25 cellular contexts compared by ENCODE assay signal in genomic region chr16:63458842-63459241, GRCh38.
DNase-seq lines count a peak whose midpoint lies in the region; ATAC-seq, FAIRE-seq and TF ChIP-seq lines count a peak whose summit lies in the region.
"Had no signal": no experiment of that assay in that cellular context is flagged by ENCODE, and none has a peak within 500 bp of the region (broad histone marks: within the 10 kb centered on the region; RNA-seq: fewer than 3 reads in every experiment).

No MANE protein-coding gene starts in this region.

- H3K27ac Mint-ChIP-seq in activated naive CD4-positive, alpha-beta T cell treated with anti-CD3 and anti-CD28 coated beads for 36 hours, result no peak overlapping the region
- H3K27ac Mint-ChIP-seq: CD4-positive, alpha-beta T cell; HFFc6; T-helper 17 cell had no signal

- no peak overlapping the region for H3K4me3 ChIP-seq in SK-N-SH (ENCODE audit: low read depth in 2 of 2, low read length in 1 of 2)
- no peak overlapping the region for H3K4me3 ChIP-seq in smooth muscle cell
- H3K4me3 ChIP-seq: A549; BLaER1 treated with 17β-estradiol and CSF1 and Interleukin-3, amounts not matched to agents 10 nM and 100 nM; HAP-1; MG63 had no signal

- no peak for TF ChIP-seq RAD21 in SK-N-SH (IDR thresholded peaks at IDR 0.05; ENCODE audit: low read length)

- H4K20me1 ChIP-seq in SK-N-SH (ENCODE audit: insufficient read depth) (no peaks in the 10 kb centered on the region), smooth muscle cell (ENCODE audit: low read depth) (no peaks in the 10 kb centered on the region)
- H4K20me1 ChIP-seq: BLaER1 treated with 17β-estradiol and CSF1 and Interleukin-3, amounts not matched to agents 10 nM and 100 nM had no signal

- TF ChIP-seq CTCF in SK-N-SH (IDR thresholded peaks at IDR 0.05) (no peak), smooth muscle cell (IDR thresholded peaks at IDR 0.05; ENCODE audit: borderline replicate concordance, insufficient read depth, poor library complexity, severe bottlenecking) (no peak)

- H3K4me1 Mint-ChIP-seq in activated naive CD4-positive, alpha-beta T cell treated with anti-CD3 and anti-CD28 coated beads for 36 hours (ENCODE audit: low read depth), result no peaks in the 10 kb centered on the region
- H3K4me1 Mint-ChIP-seq: T-helper 17 cell had no signal

- H3K9me3 ChIP-seq in SK-N-SH (no peaks in the 10 kb centered on the region), smooth muscle cell (replicated peaks; ENCODE audit: low read depth) (no peaks in the 10 kb centered on the region)
- H3K9me3 ChIP-seq: A549; BLaER1 treated with 17β-estradiol and CSF1 and Interleukin-3, amounts not matched to agents 10 nM and 100 nM; HAP-1; MG63 had no signal

- no peak for ATAC-seq in SK-N-SH treated with all-trans-retinoic acid at 6 μM for 48 hours
- ATAC-seq: A549, PC-3, T-helper 17 cell had no signal

- H3K27ac ChIP-seq in SK-N-SH (ENCODE audit: low read depth in 2 of 2, low read length in 1 of 2), result no peak overlapping the region
- no peak overlapping the region for H3K27ac ChIP-seq in smooth muscle cell (ENCODE audit: low read depth)
- H3K27ac ChIP-seq: A549; BLaER1 treated with 17β-estradiol and CSF1 and Interleukin-3, amounts not matched to agents 10 nM and 100 nM had no signal

- no peak overlapping the region for H2AFZ ChIP-seq in SK-N-SH (ENCODE audit: low read depth)
- no peak overlapping the region for H2AFZ ChIP-seq in smooth muscle cell (ENCODE audit: low read depth)

- no peaks in the 10 kb centered on the region for H3K36me3 Mint-ChIP-seq in activated naive CD4-positive, alpha-beta T cell treated with anti-CD3 and anti-CD28 coated beads for 36 hours (ENCODE audit: low read depth)

- no peak overlapping the region for H3K4me3 Mint-ChIP-seq in activated naive CD4-positive, alpha-beta T cell treated with anti-CD3 and anti-CD28 coated beads for 36 hours
- H3K4me3 Mint-ChIP-seq: CD4-positive, alpha-beta T cell; HFFc6; T-helper 17 cell had no signal

- H3K4me1 ChIP-seq in SK-N-SH (ENCODE audit: control insufficient read depth in 1 of 2, insufficient read depth in 2 of 2, low read depth in 1 of 2, low read length in 1 of 2) (no peaks in the 10 kb centered on the region), smooth muscle cell (ENCODE audit: low read depth) (peaks cover 4% of the 10 kb centered on the region)
- H3K4me1 ChIP-seq: A549; BLaER1 treated with 17β-estradiol and CSF1 and Interleukin-3, amounts not matched to agents 10 nM and 100 nM; HAP-1 had no signal

- no peaks in the 10 kb centered on the region for H3K79me2 ChIP-seq in SK-N-SH (ENCODE audit: insufficient read depth)
- H3K79me2 ChIP-seq in smooth muscle cell (ENCODE audit: low read depth), result no peaks in the 10 kb centered on the region

- peaks cover 18% of the 10 kb centered on the region for H3K9me3 Mint-ChIP-seq in activated naive CD4-positive, alpha-beta T cell treated with anti-CD3 and anti-CD28 coated beads for 36 hours
- H3K9me3 Mint-ChIP-seq: HFFc6 had no signal

- no peaks in the 10 kb centered on the region; the same call in 1 of the 2 replicates for H3K9me2 ChIP-seq in SK-N-SH

- no peak for TF ChIP-seq EP300 in SK-N-SH (IDR thresholded peaks at IDR 0.05; ENCODE audit: borderline replicate concordance in 1 of 2, low read depth in 1 of 2, low read length in 1 of 2)

- no peaks in the 10 kb centered on the region for H3K27me3 Mint-ChIP-seq in activated naive CD4-positive, alpha-beta T cell treated with anti-CD3 and anti-CD28 coated beads for 36 hours (ENCODE audit: low read depth)
- H3K27me3 Mint-ChIP-seq: CD4-positive, alpha-beta T cell; T-helper 17 cell had no signal

- H3K27me3 ChIP-seq in SK-N-SH (ENCODE audit: insufficient read depth), result no peaks in the 10 kb centered on the region
- no peaks in the 10 kb centered on the region for H3K27me3 ChIP-seq in smooth muscle cell (ENCODE audit: low read depth)
- H3K27me3 ChIP-seq: BLaER1 treated with 17β-estradiol and CSF1 and Interleukin-3, amounts not matched to agents 10 nM and 100 nM; MG63 had no signal

- no peak for DNase-seq in SK-N-SH
- peak; percentile 77 for DNase-seq in NCI-H146 treated with DMSO at 0.1 percent for 48 hours (lab: John Stamatoyannopoulos, UW; ENCODE audit: unreplicated experiment)
- DNase-seq in NCI-H748 treated with DMSO at 0.1 percent for 48 hours (lab: John Stamatoyannopoulos, UW), result peak; percentile 71
- no peak for DNase-seq in smooth muscle cell (lab: John Stamatoyannopoulos, UW; ENCODE audit: unreplicated experiment)
- DNase-seq in GM19239 (ENCODE audit: insufficient read length, low spot score), result no peak
- DNase-seq in activated naive CD4-positive, alpha-beta T cell treated with anti-CD3 and anti-CD28 coated beads for 36 hours, result no peak
- DNase-seq in NCI-H187 treated with DMSO at 0.1 percent for 48 hours (lab: John Stamatoyannopoulos, UW), result no peak
- DNase-seq: AML-193; CD4-positive, alpha-beta T cell; COR-L47; GF-D8; GOT3; HFFc6; KG1; MG63; NCI-H2107; NCI-H524; PC-3; T-helper 17 cell; T1000 had no signal

- 91% methylated on average over 5 of the region's 5 CpGs for WGBS in SK-N-SH (ENCODE audit: low lambda C conversion rate)
- WGBS in smooth muscle cell (ENCODE audit: low lambda C conversion rate), result 92% methylated on average over 5 of the region's 5 CpGs

- H3K4me2 ChIP-seq in SK-N-SH (no peak overlapping the region), smooth muscle cell (peak overlapping the region; percentile 61)
- H3K4me2 ChIP-seq: A549; BLaER1 treated with 17β-estradiol and CSF1 and Interleukin-3, amounts not matched to agents 10 nM and 100 nM had no signal

- intact Hi-C loops in activated naive CD4-positive, alpha-beta T cell treated with anti-CD3 and anti-CD28 coated beads for 36 hours (cut with micrococcal nuclease), result no loop called here

- CTCF ChIA-PET in SK-N-SH (lab: Yijun Ruan, JAX), result interaction anchor here (0.6 kb wide), 1 partner anchor 684 kb away, joined by 4 read pairs; no protein-coding TSS in a partner anchor
- CTCF ChIA-PET in activated naive CD4-positive, alpha-beta T cell treated with anti-CD3 and anti-CD28 coated beads for 36 hours (lab: Charles Lee), result no interaction called here

- H3K36me3 ChIP-seq in SK-N-SH (replicated peaks in 1 of 2; ENCODE audit: control insufficient read depth in 1 of 2, insufficient read depth in 2 of 2, low read length in 1 of 2) (no peaks in the 10 kb centered on the region), smooth muscle cell (ENCODE audit: low read depth) (no peaks in the 10 kb centered on the region)
- H3K36me3 ChIP-seq: BLaER1 treated with 17β-estradiol and CSF1 and Interleukin-3, amounts not matched to agents 10 nM and 100 nM; HAP-1; MG63 had no signal

- no peak overlapping the region for H3K9ac ChIP-seq in SK-N-SH
- H3K9ac ChIP-seq in smooth muscle cell (ENCODE audit: low read depth), result no peak overlapping the region
- H3K9ac ChIP-seq: BLaER1 treated with 17β-estradiol and CSF1 and Interleukin-3, amounts not matched to agents 10 nM and 100 nM had no signal

- peaks cover 3% of the 10 kb centered on the region for H3F3A ChIP-seq in SK-N-SH (replicated peaks; ENCODE audit: insufficient read depth)
- H3F3A ChIP-seq in smooth muscle cell (ENCODE audit: low read depth), result no peaks in the 10 kb centered on the region

- POLR2A ChIA-PET in SK-N-SH (lab: Yijun Ruan, JAX), result no interaction called here

- FAIRE-seq in GM19239 (lab: Jason Lieb, UNC), result no peak
- FAIRE-seq: A549, GM12891 had no signal

TF ChIP-seq in SK-N-SH, 30 proteins besides CTCF, POLR2A, EP300 and RAD21:
- no peak for TF ChIP-seq MXI1 (IDR thresholded peaks at IDR 0.05; ENCODE audit: low read depth, low read length)
- TF ChIP-seq GATA2 (CRISPR knock-in tag; IDR thresholded peaks at IDR 0.05), result peak; percentile 40

TF ChIP-seq in SK-N-SH treated with all-trans-retinoic acid at 6 μM for 48 hours, 23 proteins besides CTCF, POLR2A, EP300 and RAD21:
- TF ChIP-seq BACH2 (CRISPR knock-in tag; IDR thresholded peaks at IDR 0.05; ENCODE audit: borderline replicate concordance), result no peak
- no peak for TF ChIP-seq ZNF70 (CRISPR knock-in tag; IDR thresholded peaks at IDR 0.05)
- no peak for TF ChIP-seq RARB (CRISPR knock-in tag; IDR thresholded peaks at IDR 0.05)
- no peak for TF ChIP-seq ZNF565 (CRISPR knock-in tag; conservative IDR thresholded peaks at IDR 0.05; ENCODE audit: low read depth)
- no peak for TF ChIP-seq ZFP30 (CRISPR knock-in tag; IDR thresholded peaks at IDR 0.05)
- no peak for TF ChIP-seq ISL1 (CRISPR knock-in tag; IDR thresholded peaks at IDR 0.05)
- TF ChIP-seq PPARA (CRISPR knock-in tag; IDR thresholded peaks at IDR 0.05; ENCODE audit: borderline replicate concordance), result no peak
- TF ChIP-seq PATZ1 (CRISPR knock-in tag; IDR thresholded peaks at IDR 0.05; ENCODE audit: borderline replicate concordance), result no peak
- no peak for TF ChIP-seq TCF4 (CRISPR knock-in tag; IDR thresholded peaks at IDR 0.05; ENCODE audit: borderline replicate concordance)
- no peak for TF ChIP-seq ZC3H10 (CRISPR knock-in tag; IDR thresholded peaks at IDR 0.05)
- TF ChIP-seq, protein P1, sequence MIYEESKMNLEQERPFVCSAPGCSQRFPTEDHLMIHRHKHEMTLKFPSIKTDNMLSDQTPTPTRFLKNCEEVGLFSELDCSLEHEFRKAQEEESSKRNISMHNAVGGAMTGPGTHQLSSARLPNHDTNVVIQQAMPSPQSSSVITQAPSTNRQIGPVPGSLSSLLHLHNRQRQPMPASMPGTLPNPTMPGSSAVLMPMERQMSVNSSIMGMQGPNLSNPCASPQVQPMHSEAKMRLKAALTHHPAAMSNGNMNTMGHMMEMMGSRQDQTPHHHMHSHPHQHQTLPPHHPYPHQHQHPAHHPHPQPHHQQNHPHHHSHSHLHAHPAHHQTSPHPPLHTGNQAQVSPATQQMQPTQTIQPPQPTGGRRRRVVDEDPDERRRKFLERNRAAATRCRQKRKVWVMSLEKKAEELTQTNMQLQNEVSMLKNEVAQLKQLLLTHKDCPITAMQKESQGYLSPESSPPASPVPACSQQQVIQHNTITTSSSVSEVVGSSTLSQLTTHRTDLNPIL (CRISPR knock-in tag; IDR thresholded peaks at IDR 0.05; ENCODE audit: low read depth), result no peak
TF ChIP-seq in SK-N-SH treated with all-trans-retinoic acid at 6 μM for 48 hours: peak in this region for 0.

Comparison
In these comparisons a context has a peak if more than half of its experiments do, and no peak if none do; other contexts are left out.
1. DNase-seq: peak in NCI-H146 treated with DMSO at 0.1 percent for 48 hours (single experiment) and NCI-H748 treated with DMSO at 0.1 percent for 48 hours (single experiment); none in SK-N-SH (single experiment), smooth muscle cell (single experiment), GM19239 (single experiment), activated naive CD4-positive, alpha-beta T cell treated with anti-CD3 and anti-CD28 coated beads for 36 hours (single experiment) and NCI-H187 treated with DMSO at 0.1 percent for 48 hours (single experiment).